ENCODE assay signal across 8 cellular contexts in the genomic region with DNA sequence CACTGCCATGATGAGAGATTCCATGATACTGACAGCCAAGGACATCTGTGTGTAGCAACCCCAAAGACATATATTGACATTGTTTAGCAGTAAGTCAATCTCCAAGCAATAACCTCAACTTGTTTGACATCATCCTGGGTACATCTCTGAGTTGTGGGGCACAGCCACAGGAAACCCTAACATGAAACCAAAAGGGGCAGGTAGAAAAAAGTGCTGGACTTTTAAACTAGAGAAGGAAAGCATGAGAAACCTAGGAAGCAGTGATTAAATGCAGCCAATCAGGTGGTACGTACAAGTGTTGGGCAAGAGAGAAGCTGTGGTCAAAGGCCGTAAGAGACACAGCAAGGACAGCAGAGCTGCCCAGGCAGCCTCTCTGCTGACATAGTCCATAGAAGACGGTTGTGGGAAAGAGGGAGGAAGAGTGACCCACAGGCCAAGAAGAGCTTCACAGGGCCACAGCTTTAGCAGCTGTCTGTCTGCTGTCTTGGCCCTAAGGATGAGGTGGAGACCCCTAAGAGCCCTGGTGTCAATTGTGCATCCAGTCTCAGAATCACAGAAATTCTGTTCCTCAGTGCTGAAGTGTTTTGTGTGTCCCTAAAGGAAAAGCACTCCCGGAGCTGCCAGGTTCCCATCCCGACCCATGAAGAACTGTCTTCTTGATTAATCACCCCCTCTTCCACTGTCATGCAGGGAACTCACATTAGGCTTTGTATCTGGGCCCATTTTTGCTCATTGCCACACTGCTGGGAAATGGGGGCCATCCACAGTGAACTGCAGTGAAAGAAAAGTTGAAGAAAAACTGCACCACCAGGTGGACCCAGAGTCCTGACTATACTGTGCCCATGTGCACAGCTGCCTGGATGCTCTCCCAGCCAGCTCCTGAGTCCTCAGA. TPM values are rescaled to one million over a fixed set of nuclear protein-coding genes. Genes with fewer than 3 reads are reported as not detected.
DNase-seq lines count a peak whose midpoint lies in the region; FAIRE-seq and TF ChIP-seq lines count a peak whose summit lies in the region.

No MANE protein-coding gene starts in this region.

- H3K4me2 ChIP-seq in SK-N-SH: no peak overlapping the region
- no peak overlapping the region for H3K4me2 ChIP-seq in smooth muscle cell

- WGBS in SK-N-SH (ENCODE audit: low lambda C conversion rate): 85% methylated on average over 5 of the region's 5 CpGs
- WGBS in smooth muscle cell (ENCODE audit: low lambda C conversion rate): 89% methylated on average over 5 of the region's 5 CpGs

- H3F3A ChIP-seq in SK-N-SH (replicated peaks; ENCODE audit: insufficient read depth) (no peaks in the 10 kb centered on the region), smooth muscle cell (ENCODE audit: low read depth) (no peaks in the 10 kb centered on the region)

- H3K36me3 ChIP-seq in SK-N-SH (replicated peaks in 1 of 2; ENCODE audit: control insufficient read depth in 1 of 2, insufficient read depth in 2 of 2, low read length in 1 of 2) (no peaks in the 10 kb centered on the region), smooth muscle cell (ENCODE audit: low read depth) (no peaks in the 10 kb centered on the region)

- CTCF ChIA-PET in SK-N-SH (lab: Yijun Ruan, JAX): interaction anchor here (0.6 to 3.2 kb wide), 29 partner anchors 7 to 1069 kb away, joined by 3 to 19 read pairs (median 4); partner anchors contain the start of genes CHN1 and HOXD12

- H3K4me3 ChIP-seq in SK-N-SH (ENCODE audit: low read depth in 2 of 2, low read length in 1 of 2) (no peak overlapping the region; a peak in 1 of 4 replicates), smooth muscle cell (no peak overlapping the region)

- TF ChIP-seq EP300 in SK-N-SH (IDR thresholded peaks at IDR 0.05; ENCODE audit: borderline replicate concordance in 1 of 2, low read depth in 1 of 2, low read length in 1 of 2): no peak

- no peaks in the 10 kb centered on the region for H3K4me1 ChIP-seq in SK-N-SH (ENCODE audit: control insufficient read depth in 1 of 2, insufficient read depth in 2 of 2, low read depth in 1 of 2, low read length in 1 of 2)
- H3K4me1 ChIP-seq in smooth muscle cell (ENCODE audit: low read depth): peaks cover 17% of the 10 kb centered on the region

- H3K9ac ChIP-seq in SK-N-SH (no peak overlapping the region), smooth muscle cell (ENCODE audit: low read depth) (no peak overlapping the region)

- H3K79me2 ChIP-seq in SK-N-SH (ENCODE audit: insufficient read depth) (no peaks in the 10 kb centered on the region), smooth muscle cell (ENCODE audit: low read depth) (no peaks in the 10 kb centered on the region)

- peak; percentile 75 for TF ChIP-seq RAD21 in SK-N-SH (IDR thresholded peaks at IDR 0.05; ENCODE audit: low read length)

- H2AFZ ChIP-seq in SK-N-SH (ENCODE audit: low read depth) (no peak overlapping the region), smooth muscle cell (ENCODE audit: low read depth) (no peak overlapping the region)

- peak; percentile 50 for TF ChIP-seq CTCF in SK-N-SH (IDR thresholded peaks at IDR 0.05)
- peak; percentile 28 for TF ChIP-seq CTCF in smooth muscle cell (IDR thresholded peaks at IDR 0.05; ENCODE audit: borderline replicate concordance, insufficient read depth, poor library complexity, severe bottlenecking)

- H3K27me3 ChIP-seq in SK-N-SH (ENCODE audit: insufficient read depth) (no peaks in the 10 kb centered on the region), smooth muscle cell (ENCODE audit: low read depth) (no peaks in the 10 kb centered on the region)

- H3K27ac ChIP-seq in SK-N-SH (ENCODE audit: low read depth in 2 of 2, low read length in 1 of 2) (no peak overlapping the region), smooth muscle cell (ENCODE audit: low read depth) (no peak overlapping the region)

- H4K20me1 ChIP-seq in SK-N-SH (ENCODE audit: insufficient read depth): no peaks in the 10 kb centered on the region
- H4K20me1 ChIP-seq in smooth muscle cell (ENCODE audit: low read depth): no peaks in the 10 kb centered on the region

- DNase-seq in NCI-H82 (lab: John Stamatoyannopoulos, UW) (peak; percentile 77), NCI-H82 treated with DMSO at 0.1 percent for 48 hours (lab: John Stamatoyannopoulos, UW; ENCODE audit: unreplicated experiment) (no peak), HTR-8/SVneo (ENCODE audit: insufficient read length, low spot score) (peak; percentile 53), SK-N-SH (peak; percentile 33), fibroblast of the conjunctiva (ENCODE audit: low read depth) (peak; percentile 32), smooth muscle cell (lab: John Stamatoyannopoulos, UW; ENCODE audit: unreplicated experiment) (no peak)
- DNase-seq in NK-92 treated with Interleukin-12 subunit alpha and Interleukin-12 subunit beta, amount 100 ng/mL, for 24 hours (lab: John Stamatoyannopoulos, UW): no peak
- no peak for DNase-seq in activated CD8-positive, alpha-beta memory T cell treated with anti-CD3 and anti-CD28 coated beads, Interleukin-2, amount 50 U/mL, for 4 hours

- H3K9me3 ChIP-seq in SK-N-SH (no peaks in the 10 kb centered on the region), smooth muscle cell (replicated peaks; ENCODE audit: low read depth) (no peaks in the 10 kb centered on the region)

- H3K9me2 ChIP-seq in SK-N-SH: no peaks in the 10 kb centered on the region

- POLR2A ChIA-PET in SK-N-SH (lab: Yijun Ruan, JAX): no interaction called here

- peak; percentile 31 for FAIRE-seq in HTR-8/SVneo (lab: Jason Lieb, UNC)

TF ChIP-seq in SK-N-SH, 30 proteins besides CTCF, POLR2A, EP300 and RAD21:
- TF ChIP-seq FOSL2 (IDR thresholded peaks at IDR 0.05; ENCODE audit: borderline replicate concordance, low read depth) (no peak), SMC3 (IDR thresholded peaks at IDR 0.05; ENCODE audit: low read depth, low read length) (peak; percentile 42)
TF ChIP-seq in SK-N-SH: peak in this region for 1.

RNA-seq across cellular contexts. Expression of gene CHN1, which starts 25.4 kb away (rescaled TPM):
- polyA plus RNA-seq in SK-N-SH (2012; rRNA removed) (31.6 and 46.9 TPM in 2 replicates), smooth muscle cell (30.2 and 44.8 TPM in 2 replicates)
- 45.3 and 56.3 TPM in 2 replicates for polyA plus RNA-seq in SK-N-SH (2012; cell fraction: cytosol; rRNA removed)
- 13.8 and 27.9 TPM in 2 replicates for polyA plus RNA-seq in SK-N-SH (2012; cell fraction: nucleus; rRNA removed)
- total RNA-seq in smooth muscle cell: 33.5 and 40.4 TPM in 2 replicates

Comparison
In these comparisons a context has a peak if more than half of its experiments do, and no peak if none do; other contexts are left out.
1. DNase-seq: peak in NCI-H82 (single experiment), HTR-8/SVneo (single experiment), SK-N-SH (single experiment) and fibroblast of the conjunctiva (single experiment); none in NCI-H82 treated with DMSO at 0.1 percent for 48 hours (single experiment), smooth muscle cell (single experiment), NK-92 treated with Interleukin-12 subunit alpha and Interleukin-12 subunit beta, amount 100 ng/mL, for 24 hours (single experiment) and activated CD8-positive, alpha-beta memory T cell treated with anti-CD3 and anti-CD28 coated beads, Interleukin-2, amount 50 U/mL, for 4 hours (single experiment).